2 cellular contexts compared by ENCODE assay signal in genomic region chr1:75742060-75742459, GRCh38. TPM values are rescaled to one million over a fixed set of nuclear protein-coding genes. Genes with fewer than 3 reads are reported as not detected.
"Had no signal": no experiment of that assay in that cellular context is flagged by ENCODE, and none has a peak within 500 bp of the region (broad histone marks: within the 10 kb centered on the region; RNA-seq: fewer than 3 reads in every experiment).

No MANE protein-coding gene starts in this region.

RNA-seq across cellular contexts. Expression of gene MSH4, which starts 54.6 kb away (rescaled TPM):
- total RNA-seq: ascending aorta had no signal
- polyA plus RNA-seq: cardiac muscle cell had no signal
